In the genomic region with DNA sequence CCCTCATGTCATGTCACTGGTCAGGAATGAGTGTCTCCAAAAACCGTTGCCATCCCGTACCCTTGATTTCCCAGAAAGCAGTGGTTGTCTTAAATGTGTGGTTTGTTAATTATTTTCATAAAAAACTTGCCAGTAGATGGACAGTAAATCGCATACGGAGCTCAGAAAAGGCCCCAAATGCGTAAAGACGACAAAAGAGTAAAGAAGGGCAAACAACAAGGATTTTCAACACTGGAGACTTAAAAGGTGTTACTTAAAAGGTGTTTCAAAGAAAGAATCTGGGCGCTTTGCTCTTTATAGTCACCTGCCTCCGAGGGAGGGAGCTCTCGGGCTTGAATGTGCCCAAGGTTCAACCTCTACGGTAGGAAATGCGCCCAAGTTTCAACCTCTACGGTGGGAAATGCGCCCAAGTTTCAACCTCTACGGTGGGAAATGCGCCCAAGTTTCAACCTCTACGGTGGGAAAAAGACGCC, we compare ENCODE assay signal across 1 cellular context.
TF ChIP-seq lines count a peak whose summit lies in the region.

No MANE protein-coding gene starts in this region.

TF ChIP-seq in HEK293, 187 proteins besides CTCF, POLR2A, EP300 and RAD21:
- no peak for TF ChIP-seq ZNF548 (tag by site-specific recombination; IDR thresholded peaks at IDR 0.05)
- no peak for TF ChIP-seq TRIM28 (IDR thresholded peaks at IDR 0.05; ENCODE audit: borderline replicate concordance, low read length)
- TF ChIP-seq ZSCAN30 (tag by site-specific recombination; IDR thresholded peaks at IDR 0.05), result no peak
- TF ChIP-seq, protein P1, sequence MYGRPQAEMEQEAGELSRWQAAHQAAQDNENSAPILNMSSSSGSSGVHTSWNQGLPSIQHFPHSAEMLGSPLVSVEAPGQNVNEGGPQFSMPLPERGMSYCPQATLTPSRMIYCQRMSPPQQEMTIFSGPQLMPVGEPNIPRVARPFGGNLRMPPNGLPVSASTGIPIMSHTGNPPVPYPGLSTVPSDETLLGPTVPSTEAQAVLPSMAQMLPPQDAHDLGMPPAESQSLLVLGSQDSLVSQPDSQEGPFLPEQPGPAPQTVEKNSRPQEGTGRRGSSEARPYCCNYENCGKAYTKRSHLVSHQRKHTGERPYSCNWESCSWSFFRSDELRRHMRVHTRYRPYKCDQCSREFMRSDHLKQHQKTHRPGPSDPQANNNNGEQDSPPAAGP (tag by site-specific recombination; IDR thresholded peaks at IDR 0.05), result no peak
- TF ChIP-seq ZNF169 (tag by site-specific recombination; IDR thresholded peaks at IDR 0.05), result no peak
- TF ChIP-seq ZNF335 (tag by site-specific recombination; conservative IDR thresholded peaks at IDR 0.05), result no peak
- TF ChIP-seq ZIC2 (tag by site-specific recombination; IDR thresholded peaks at IDR 0.05), result no peak
- no peak for TF ChIP-seq ZNF843 (tag by site-specific recombination; IDR thresholded peaks at IDR 0.05)
- TF ChIP-seq ZXDB (tag by site-specific recombination; IDR thresholded peaks at IDR 0.05), result no peak
